ENCODE assay signal across 21 cellular contexts in genomic region chr3:99286266-99286845, GRCh38.
A peak's percentile ranks its signal among the peaks of the same experiment; 100 is the strongest.
DNase-seq lines count a peak whose midpoint lies in the region; ATAC-seq and TF ChIP-seq lines count a peak whose summit lies in the region.
"Had no signal": no experiment of that assay in that cellular context is flagged by ENCODE, and none has a peak within 500 bp of the region (broad histone marks: within the 10 kb centered on the region; RNA-seq: fewer than 3 reads in every experiment).

No MANE protein-coding gene starts in this region.

- no peak for ATAC-seq in GM21528 (IDR thresholded peaks at IDR 0.05; ENCODE audit: low FRiP score, unreplicated experiment)
- ATAC-seq: activated CD4-positive, CD25-positive, alpha-beta regulatory T cell treated with anti-CD3 and anti-CD28 coated beads, Interleukin-2, amount 50 U/mL, for 24 hours; psoas muscle had no signal

- H3K9ac ChIP-seq in mammary epithelial cell (ENCODE audit: insufficient read depth, low read length) (no peak overlapping the region), mesenchymal stem cell (ENCODE audit: low read length) (no peak overlapping the region)

- H3K14ac ChIP-seq in mesenchymal stem cell (ENCODE audit: low read length in 2 of 2): no peak overlapping the region

- no peak overlapping the region for H2AK5ac ChIP-seq in mesenchymal stem cell (ENCODE audit: low read length, severe bottlenecking)

- H4K91ac ChIP-seq in mesenchymal stem cell (ENCODE audit: low read length): no peak overlapping the region

- BruUV-seq in mammary epithelial cell (replicated peaks; lab: Mats Ljungman, UMichigan): no TSS peak

- H4K20me1 ChIP-seq in mammary epithelial cell (ENCODE audit: insufficient read depth, low read length): no peaks in the 10 kb centered on the region

- H2AFZ ChIP-seq in mammary epithelial cell (ENCODE audit: low read depth, low read length): no peak overlapping the region
- no peak overlapping the region for H2AFZ ChIP-seq in mesenchymal stem cell (ENCODE audit: low read depth, low read length)

- no peak overlapping the region for H2BK5ac ChIP-seq in mesenchymal stem cell (ENCODE audit: low read depth, low read length, poor library complexity, severe bottlenecking)

- H3K18ac ChIP-seq in mesenchymal stem cell (ENCODE audit: low read depth in 1 of 2, low read length in 2 of 2): no peak overlapping the region

- H3K36me3 ChIP-seq in mammary epithelial cell (ENCODE audit: insufficient read depth, low read length): no peaks in the 10 kb centered on the region
- no peaks in the 10 kb centered on the region for H3K36me3 ChIP-seq in mesenchymal stem cell (ENCODE audit: control insufficient read depth in 1 of 2, insufficient read depth in 2 of 2, low read depth in 1 of 2, low read length in 2 of 2)
- no peaks in the 10 kb centered on the region for H3K36me3 ChIP-seq in sigmoid colon
- H3K36me3 ChIP-seq: SJSA1, thoracic aorta had no signal

- H2BK15ac ChIP-seq in mesenchymal stem cell (ENCODE audit: low read depth, poor library complexity, severe bottlenecking): no peak overlapping the region

- H2BK12ac ChIP-seq in mesenchymal stem cell (ENCODE audit: low read length in 2 of 2): no peak overlapping the region

- H3K27ac ChIP-seq in mammary epithelial cell (ENCODE audit: insufficient read depth, low read depth, low read length): no peak overlapping the region
- no peak overlapping the region for H3K27ac ChIP-seq in mesenchymal stem cell (ENCODE audit: low read length, poor library complexity, severe bottlenecking)
- H3K27ac ChIP-seq in sigmoid colon: no peak overlapping the region
- H3K27ac ChIP-seq: C4-2B, psoas muscle, SJSA1 had no signal

- H3K4me1 ChIP-seq in mammary epithelial cell (ENCODE audit: insufficient read depth, low read length) (no peaks in the 10 kb centered on the region), mesenchymal stem cell (ENCODE audit: control insufficient read depth, insufficient read depth, low read depth, low read length) (no peaks in the 10 kb centered on the region), sigmoid colon (no peaks in the 10 kb centered on the region)
- H3K4me1 ChIP-seq: psoas muscle, SJSA1 had no signal

- CTCF ChIA-PET in mammary epithelial cell (lab: Charles Lee; ENCODE audit: low non-redundant PET): no interaction called here

- no peak overlapping the region for H2BK120ac ChIP-seq in mesenchymal stem cell (ENCODE audit: low read depth, low read length)

- no peak overlapping the region for H3K4me2 ChIP-seq in mammary epithelial cell (ENCODE audit: insufficient read depth, low read depth, low read length)
- H3K4me2 ChIP-seq in mesenchymal stem cell (ENCODE audit: low read length, poor library complexity, severe bottlenecking): no peak overlapping the region

- H3K4me3 ChIP-seq in mammary epithelial cell (replicated peaks in 1 of 3; ENCODE audit: insufficient read depth in 1 of 3, low read depth in 2 of 3, low read length in 3 of 3) (no peak overlapping the region), mesenchymal stem cell (ENCODE audit: insufficient read depth in 1 of 2, low read depth in 1 of 2, low read length in 2 of 2) (no peak overlapping the region), sigmoid colon (no peak overlapping the region)
- H3K4me3 ChIP-seq: psoas muscle, SJSA1, thoracic aorta had no signal

- no peaks in the 10 kb centered on the region for H3K79me1 ChIP-seq in mesenchymal stem cell (replicated peaks; ENCODE audit: low read length, poor library complexity, severe bottlenecking)

- H3K27me3 ChIP-seq in mammary epithelial cell (ENCODE audit: insufficient read depth, low read length) (peaks cover 2% of the 10 kb centered on the region), mesenchymal stem cell (ENCODE audit: control insufficient read depth in 1 of 2, insufficient read depth in 1 of 2, low read length in 2 of 2) (no peaks in the 10 kb centered on the region), sigmoid colon (no peaks in the 10 kb centered on the region)
- H3K27me3 ChIP-seq: SJSA1 had no signal

- TF ChIP-seq CTCF in mammary epithelial cell (conservative IDR thresholded peaks at IDR 0.05 in 1 of 2, IDR thresholded peaks at IDR 0.05 in 1 of 2; ENCODE audit: extremely low read depth in 1 of 2, insufficient read depth in 1 of 2, low read depth in 1 of 2, low read length in 2 of 2) (no peak), sigmoid colon (IDR thresholded peaks at IDR 0.05) (no peak)

- intact Hi-C loops in mammary epithelial cell (cut with micrococcal nuclease): no loop called here
- intact Hi-C loops in sigmoid colon (cut with DNase I): no loop called here

- no peak for TF ChIP-seq EP300 in sigmoid colon (IDR thresholded peaks at IDR 0.05)

- H3K9me3 ChIP-seq in mammary epithelial cell (replicated peaks; ENCODE audit: insufficient read depth, low read length): no peaks in the 10 kb centered on the region
- H3K9me3 ChIP-seq in mesenchymal stem cell (ENCODE audit: control insufficient read depth, low read length): peaks cover 1% of the 10 kb centered on the region
- H3K9me3 ChIP-seq in sigmoid colon: no peaks in the 10 kb centered on the region
- H3K9me3 ChIP-seq: psoas muscle, SJSA1, thoracic aorta had no signal

- no peak overlapping the region for H4K8ac ChIP-seq in mesenchymal stem cell (ENCODE audit: low read length)

- no peaks in the 10 kb centered on the region for H3K79me2 ChIP-seq in mammary epithelial cell (ENCODE audit: insufficient read depth, low read length)

- no peak overlapping the region for H3K23ac ChIP-seq in mesenchymal stem cell (ENCODE audit: low read length in 2 of 2)

- DNase-seq in EL: peak; percentile 15
- DNase-seq in M059J (ENCODE audit: low read depth): peak; percentile 82
- DNase-seq in mammary epithelial cell: peak; percentile 20
- DNase-seq in mesenchymal stem cell: peak; percentile 3
- no peak for DNase-seq in sigmoid colon
- no peak for DNase-seq in activated T-cell treated with anti-CD3 and anti-CD28 coated beads, Interleukin-2, amount 50 U/mL, for 1 hour
- no peak for DNase-seq in DMS153 (lab: John Stamatoyannopoulos, UW)
- DNase-seq: activated CD8-positive, alpha-beta memory T cell treated with anti-CD3 and anti-CD28 coated beads for 24 hours; activated naive CD8-positive, alpha-beta T cell treated with anti-CD3 and anti-CD28 coated beads for 36 hours; caudate nucleus; H7; hippocampal formation; NCI-H2081 treated with DMSO at 0.1 percent for 48 hours; NCI-H510A treated with DMSO at 0.1 percent for 48 hours; psoas muscle; T-helper 9 cell had no signal

- no peak overlapping the region for H3K4ac ChIP-seq in mesenchymal stem cell (ENCODE audit: low read depth in 1 of 2, low read length in 2 of 2)

- dilution Hi-C loops in mammary epithelial cell (cut with HindIII; ENCODE audit: low sequenced_read_pairs): no loop called here

- no peak for TF ChIP-seq POLR2A in sigmoid colon (IDR thresholded peaks at IDR 0.05)

- in situ Hi-C loops in mammary epithelial cell (cut with MboI; ENCODE audit: low sequenced_read_pairs in 2 of 2): loop anchor here in 1 of 2 donors (25.0 kb wide), 1 partner anchor 99 kb away; no protein-coding TSS in a partner anchor

Comparison
In these comparisons a context has a peak if more than half of its experiments do, and no peak if none do; other contexts are left out.
1. DNase-seq: peak in EL (single experiment), M059J (single experiment), mammary epithelial cell (single experiment) and mesenchymal stem cell (single experiment); none in sigmoid colon (single experiment), activated T-cell treated with anti-CD3 and anti-CD28 coated beads, Interleukin-2, amount 50 U/mL, for 1 hour (single experiment) and DMS153 (single experiment).